ENCODE assay signal across 38 cellular contexts in the genomic region with DNA sequence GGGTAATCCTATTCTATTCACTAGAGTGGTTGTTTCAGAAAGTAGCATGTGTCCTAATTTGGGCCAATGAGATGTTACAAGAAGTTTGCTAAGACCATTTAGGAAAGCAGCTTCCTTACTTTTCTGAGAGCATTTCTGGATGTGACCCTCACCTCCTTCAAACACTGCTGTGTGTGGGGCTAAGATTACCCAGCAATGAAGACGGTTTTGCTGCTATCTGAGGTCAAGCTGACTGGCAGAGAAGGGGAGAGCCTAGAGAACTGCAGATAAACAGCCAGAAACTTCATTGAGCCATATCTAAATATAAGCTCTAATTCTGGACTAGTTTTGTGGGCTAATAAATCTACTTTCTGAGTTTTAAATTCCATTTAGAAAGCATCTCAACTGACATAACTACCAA. TPM values are rescaled to one million over a fixed set of nuclear protein-coding genes. Genes with fewer than 3 reads are reported as not detected.
"Had no signal": no experiment of that assay in that cellular context is flagged by ENCODE, and none has a peak within 500 bp of the region (broad histone marks: within the 10 kb centered on the region; RNA-seq: fewer than 3 reads in every experiment).

No MANE protein-coding gene starts in this region.

- H3K27me3 ChIP-seq: MG63 had no signal

- H3K4me2 ChIP-seq: KMS-11 had no signal

- H3K9me3 ChIP-seq: MG63 had no signal

- H3K9ac ChIP-seq: KMS-11 had no signal

- DNase-seq: Karpas-422, Kasumi-1, MG63, MM.1S, MV-4-11, NCI-H1048, NCI-H1092, NCI-H1092 treated with DMSO at 0.1 percent for 48 hours, NCI-H1105, NCI-H1105 treated with DMSO at 0.1 percent for 48 hours, NCI-H1417, NCI-H1417 treated with DMSO at 0.1 percent for 48 hours, NCI-H1436, NCI-H1436 treated with DMSO at 0.1 percent for 48 hours, NCI-H146, NCI-H1694, NCI-H1694 treated with DMSO at 0.1 percent for 48 hours, NCI-H187, NCI-H187 treated with DMSO at 0.1 percent for 48 hours, NCI-H1930, NCI-H2029, NCI-H2029 treated with DMSO at 0.1 percent for 48 hours, NCI-H2081, NCI-H2081 treated with DMSO at 0.1 percent for 48 hours, NCI-H2107, NCI-H2171, NCI-H2171 treated with DMSO at 0.1 percent for 48 hours, NCI-H2227 treated with DMSO at 0.1 percent for 48 hours, NCI-H226, NCI-H345, NCI-H446, NCI-H446 treated with DMSO at 0.1 percent for 48 hours, NCI-H510A had no signal

- H3K4me3 ChIP-seq: MG63 had no signal

- H3K27ac ChIP-seq: KMS-11 had no signal

RNA-seq across cellular contexts. Expression of gene ZAR1, which starts 36.4 kb away (rescaled TPM):
- total RNA-seq: LHCN-M2, M059J, MCF 10A, NCI-H460 had no signal

RNA-seq across cellular contexts. Expression of gene SLC10A4, which starts 43.3 kb away (rescaled TPM):
- total RNA-seq: LHCN-M2, MCF 10A had no signal
